1 cellular context compared by ENCODE assay signal in the genomic region with DNA sequence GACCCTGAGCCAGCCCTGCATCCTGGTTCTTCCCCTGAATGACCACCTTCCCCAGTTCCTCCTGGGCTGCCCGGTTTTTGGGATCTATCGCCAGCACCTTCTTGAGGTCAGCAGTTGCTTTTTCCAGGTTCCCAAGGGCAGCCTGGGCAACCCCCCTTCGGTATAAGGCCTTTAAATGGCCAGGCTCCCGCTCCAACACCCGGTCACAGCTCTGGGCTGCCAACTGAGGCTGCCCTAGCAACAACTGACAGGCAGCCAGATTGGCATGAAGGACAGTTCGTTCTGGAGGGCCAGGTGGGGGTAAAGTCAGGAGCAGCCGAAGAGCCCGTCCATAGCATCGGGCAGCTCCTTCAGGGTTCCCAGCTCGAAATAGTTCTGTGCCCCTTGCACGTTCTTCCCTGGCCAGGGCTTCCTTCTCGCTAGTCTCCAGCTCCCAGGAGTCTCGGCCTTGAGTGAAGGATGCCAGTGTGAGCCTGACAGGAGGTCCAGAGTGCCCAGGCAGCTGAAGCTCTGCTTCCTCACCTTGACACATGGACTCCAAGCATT.
TF ChIP-seq lines count a peak whose summit lies in the region.

No MANE protein-coding gene starts in this region.

TF ChIP-seq in IMR-90, 13 proteins besides CTCF, POLR2A, EP300 and RAD21:
- TF ChIP-seq SMC3 (IDR thresholded peaks at IDR 0.05; ENCODE audit: low read depth, low read length), result no peak
- no peak for TF ChIP-seq MAFK (IDR thresholded peaks at IDR 0.05; ENCODE audit: low read depth, low read length)
- TF ChIP-seq CEBPB (IDR thresholded peaks at IDR 0.05; ENCODE audit: low read depth, low read length), result no peak
- no peak for TF ChIP-seq RFX5 (IDR thresholded peaks at IDR 0.05; ENCODE audit: low read depth, low read length)
- TF ChIP-seq NFE2L2 (IDR thresholded peaks at IDR 0.05; ENCODE audit: low read depth, low read length), result no peak
- no peak for TF ChIP-seq MAZ (IDR thresholded peaks at IDR 0.05; ENCODE audit: borderline replicate concordance, low read depth, low read length)
- TF ChIP-seq MXI1 (IDR thresholded peaks at IDR 0.05; ENCODE audit: borderline replicate concordance, low read depth, low read length), result no peak
- no peak for TF ChIP-seq CHD1 (IDR thresholded peaks at IDR 0.05; ENCODE audit: low read depth, low read length)
- no peak for TF ChIP-seq FOS (IDR thresholded peaks at IDR 0.05; ENCODE audit: low read depth, low read length)
- TF ChIP-seq, protein P1, sequence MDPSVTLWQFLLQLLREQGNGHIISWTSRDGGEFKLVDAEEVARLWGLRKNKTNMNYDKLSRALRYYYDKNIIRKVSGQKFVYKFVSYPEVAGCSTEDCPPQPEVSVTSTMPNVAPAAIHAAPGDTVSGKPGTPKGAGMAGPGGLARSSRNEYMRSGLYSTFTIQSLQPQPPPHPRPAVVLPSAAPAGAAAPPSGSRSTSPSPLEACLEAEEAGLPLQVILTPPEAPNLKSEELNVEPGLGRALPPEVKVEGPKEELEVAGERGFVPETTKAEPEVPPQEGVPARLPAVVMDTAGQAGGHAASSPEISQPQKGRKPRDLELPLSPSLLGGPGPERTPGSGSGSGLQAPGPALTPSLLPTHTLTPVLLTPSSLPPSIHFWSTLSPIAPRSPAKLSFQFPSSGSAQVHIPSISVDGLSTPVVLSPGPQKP (IDR thresholded peaks at IDR 0.05; ENCODE audit: borderline replicate concordance, low read depth, low read length), result no peak
- TF ChIP-seq RCOR1 (IDR thresholded peaks at IDR 0.05; ENCODE audit: insufficient replicate concordance, low read length), result no peak
- TF ChIP-seq BHLHE40 (IDR thresholded peaks at IDR 0.05; ENCODE audit: low read depth, low read length), result no peak
- TF ChIP-seq, protein P2, sequence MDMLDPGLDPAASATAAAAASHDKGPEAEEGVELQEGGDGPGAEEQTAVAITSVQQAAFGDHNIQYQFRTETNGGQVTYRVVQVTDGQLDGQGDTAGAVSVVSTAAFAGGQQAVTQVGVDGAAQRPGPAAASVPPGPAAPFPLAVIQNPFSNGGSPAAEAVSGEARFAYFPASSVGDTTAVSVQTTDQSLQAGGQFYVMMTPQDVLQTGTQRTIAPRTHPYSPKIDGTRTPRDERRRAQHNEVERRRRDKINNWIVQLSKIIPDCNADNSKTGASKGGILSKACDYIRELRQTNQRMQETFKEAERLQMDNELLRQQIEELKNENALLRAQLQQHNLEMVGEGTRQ (IDR thresholded peaks at IDR 0.05; ENCODE audit: low read depth, low read length), result no peak
